Comparison of ENCODE assay signal across 9 cellular contexts in genomic region chr15:40325188-40325587, GRCh38. TPM values are rescaled to one million over a fixed set of nuclear protein-coding genes. Genes with fewer than 3 reads are reported as not detected.
A peak's percentile ranks its signal among the peaks of the same experiment; 100 is the strongest.
DNase-seq lines count a peak whose midpoint lies in the region; ATAC-seq and TF ChIP-seq lines count a peak whose summit lies in the region.
"Had no signal": no experiment of that assay in that cellular context is flagged by ENCODE, and none has a peak within 500 bp of the region (broad histone marks: within the 10 kb centered on the region; RNA-seq: fewer than 3 reads in every experiment).

No MANE protein-coding gene starts in this region.

- WGBS in esophagus squamous epithelium, 2 donors: 64 to 69% methylated on average over 2 of the region's 2 CpGs

- ATAC-seq in GM19351 (IDR thresholded peaks at IDR 0.05; ENCODE audit: unreplicated experiment): no peak
- no peak for ATAC-seq in GM18505 (IDR thresholded peaks at IDR 0.05; ENCODE audit: unreplicated experiment)

- no peaks in the 10 kb centered on the region for H3K9me3 ChIP-seq in SJCRH30 (replicated peaks)
- no peaks in the 10 kb centered on the region for H3K9me3 ChIP-seq in esophagus squamous epithelium

- H3K27me3 ChIP-seq in SJCRH30: no peaks in the 10 kb centered on the region
- H3K27me3 ChIP-seq in esophagus squamous epithelium: peaks cover 0 to 10% (median 0%) of the 10 kb centered on the region in 4 donors
- no peaks in the 10 kb centered on the region for H3K27me3 ChIP-seq in rectal smooth muscle tissue (ENCODE audit: control insufficient read depth, insufficient read depth, low read length)

- H3K9ac ChIP-seq in rectal smooth muscle tissue (ENCODE audit: low read length): peak overlapping the region; percentile 70

- intact Hi-C loops in esophagus squamous epithelium (cut with DNase I): no loop called here

- H3K36me3 ChIP-seq in SJCRH30 (no peaks in the 10 kb centered on the region), esophagus squamous epithelium (peaks cover 0 to 8% (median 0%) of the 10 kb centered on the region in 3 donors), rectal smooth muscle tissue (ENCODE audit: control insufficient read depth, insufficient read depth, low read length) (no peaks in the 10 kb centered on the region)

- TF ChIP-seq POLR2A in esophagus squamous epithelium (IDR thresholded peaks at IDR 0.05) (no peak), GM18505 (IDR thresholded peaks at IDR 0.05; ENCODE audit: borderline replicate concordance, extremely low read depth, insufficient read depth, insufficient read length) (no peak)

- DNase-seq in G401 (ENCODE audit: low spot score) (peak; percentile 71), SJCRH30 (no peak), esophagus squamous epithelium (lab: John Stamatoyannopoulos, UW) (no peak), NCI-H1092 (lab: John Stamatoyannopoulos, UW) (no peak), GM19238 (ENCODE audit: insufficient read length, low spot score) (no peak)

- TF ChIP-seq CTCF in esophagus squamous epithelium (IDR thresholded peaks at IDR 0.05): no peak

- in situ Hi-C loops in G401 (cut with HindIII; ENCODE audit: low sequenced_read_pairs): no loop called here

- H3K27ac ChIP-seq in SJCRH30 (no peak overlapping the region), esophagus squamous epithelium (peak overlapping the region in 2 of 4 donors; percentile 80 to 85), rectal smooth muscle tissue (ENCODE audit: low read depth, low read length) (peak overlapping the region; percentile 98)

- peak overlapping the region; percentile 97 for H3K4me3 ChIP-seq in SJCRH30
- peak overlapping the region in 3 of 4 donors; percentile 68 to 86 (median 86) for H3K4me3 ChIP-seq in esophagus squamous epithelium
- H3K4me3 ChIP-seq in rectal smooth muscle tissue (ENCODE audit: low read length): peak overlapping the region; percentile 67

- peaks cover 60% of the 10 kb centered on the region for H3K4me1 ChIP-seq in SJCRH30
- H3K4me1 ChIP-seq in esophagus squamous epithelium: peaks cover 19 to 70% (median 27%) of the 10 kb centered on the region in 3 donors
- H3K4me1 ChIP-seq in rectal smooth muscle tissue (ENCODE audit: control insufficient read depth, insufficient read depth, low read length): peaks cover 31% of the 10 kb centered on the region

RNA-seq across cellular contexts. Expression of gene INAFM2, which starts 1.7 kb away (rescaled TPM):
- 203 TPM in 2 replicates for total RNA-seq in G401 (2014; rRNA removed; shearing (Covaris generic))
- 23.4 and 24.1 TPM in 2 replicates for total RNA-seq in SJCRH30 (2014; rRNA removed; shearing (Covaris generic))
- total RNA-seq in esophagus squamous epithelium: 10 to 100 TPM in 1 of 4 donors, 1 to 10 TPM in 3; 4.7 to 10.1 (median 8.1) TPM

RNA-seq across cellular contexts. Expression of gene CCDC9B, which starts 15.6 kb away (rescaled TPM):
- 4.7 and 5.9 TPM in 2 replicates for total RNA-seq in G401 (2014; rRNA removed; shearing (Covaris generic))
- 2.4 and 3.2 TPM in 2 replicates for total RNA-seq in SJCRH30 (2014; rRNA removed; shearing (Covaris generic))
- 10 to 100 TPM in 3 of 4 donors, 1 to 10 TPM in 1; 5.4 to 34.4 (median 15.0) TPM for total RNA-seq in esophagus squamous epithelium

RNA-seq across cellular contexts. Expression of gene PLCB2, which starts 17.5 kb away (rescaled TPM):
- total RNA-seq in G401 (2014; rRNA removed; shearing (Covaris generic)): 99.6 and 145 TPM in 2 replicates
- 2.0 and 2.9 TPM in 2 replicates for total RNA-seq in SJCRH30 (2014; rRNA removed; shearing (Covaris generic))
- 10 to 100 TPM in 3 of 4 donors, 1 to 10 TPM in 1; 6.1 to 15.9 (median 10.4) TPM for total RNA-seq in esophagus squamous epithelium

RNA-seq across cellular contexts. Expression of gene PHGR1, which starts 25.6 kb away (rescaled TPM):
- total RNA-seq in G401 (2014; rRNA removed; shearing (Covaris generic)): not detected in 2 replicates
- not detected in 2 replicates for total RNA-seq in SJCRH30 (2014; rRNA removed; shearing (Covaris generic))
- not detected for total RNA-seq in esophagus squamous epithelium
- total RNA-seq: T-helper 1 cell treated with Interleukin-12 subunit alpha and Interleukin-12 subunit beta and Interleukin-4 antibody, amounts not matched to agents 30 ng/mL and 1 ng/mL, for 36 hours had no signal

RNA-seq across cellular contexts. Expression of gene DISP2, which starts 32.8 kb away (rescaled TPM):
- total RNA-seq in G401 (2014; rRNA removed; shearing (Covaris generic)): 1.0 and 3.1 TPM in 2 replicates
- total RNA-seq in SJCRH30 (2014; rRNA removed; shearing (Covaris generic)): 0.22 and 0.38 TPM in 2 replicates
- under 1 TPM in 2 of 4 donors, not detected in 2; under 0.01 TPM for total RNA-seq in esophagus squamous epithelium
